Comparison of ENCODE assay signal across 1 cellular context in genomic region chr1:58621375-58621774, GRCh38.
TF ChIP-seq lines count a peak whose summit lies in the region.

No MANE protein-coding gene starts in this region.

TF ChIP-seq in GM23338, 12 proteins besides CTCF, POLR2A, EP300 and RAD21:
- TF ChIP-seq ZNF462 (CRISPR knock-in tag; IDR thresholded peaks at IDR 0.05) (no peak), ZNF114 (CRISPR knock-in tag; IDR thresholded peaks at IDR 0.05) (no peak), CREB1 (CRISPR knock-in tag; IDR thresholded peaks at IDR 0.05; ENCODE audit: low read depth) (no peak), POLR2AphosphoS5 (IDR thresholded peaks at IDR 0.05; ENCODE audit: low read depth) (no peak), EZH2phosphoT487 (IDR thresholded peaks at IDR 0.05; ENCODE audit: unreplicated experiment) (no peak), STAT1 (IDR thresholded peaks at IDR 0.05; ENCODE audit: unreplicated experiment) (no peak), JUNB (IDR thresholded peaks at IDR 0.05; ENCODE audit: unreplicated experiment) (no peak), EZH2 (IDR thresholded peaks at IDR 0.05; ENCODE audit: low read depth, unreplicated experiment) (no peak)
- TF ChIP-seq, protein P1, sequence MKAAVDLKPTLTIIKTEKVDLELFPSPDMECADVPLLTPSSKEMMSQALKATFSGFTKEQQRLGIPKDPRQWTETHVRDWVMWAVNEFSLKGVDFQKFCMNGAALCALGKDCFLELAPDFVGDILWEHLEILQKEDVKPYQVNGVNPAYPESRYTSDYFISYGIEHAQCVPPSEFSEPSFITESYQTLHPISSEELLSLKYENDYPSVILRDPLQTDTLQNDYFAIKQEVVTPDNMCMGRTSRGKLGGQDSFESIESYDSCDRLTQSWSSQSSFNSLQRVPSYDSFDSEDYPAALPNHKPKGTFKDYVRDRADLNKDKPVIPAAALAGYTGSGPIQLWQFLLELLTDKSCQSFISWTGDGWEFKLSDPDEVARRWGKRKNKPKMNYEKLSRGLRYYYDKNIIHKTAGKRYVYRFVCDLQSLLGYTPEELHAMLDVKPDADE (IDR thresholded peaks at IDR 0.05): no peak
- TF ChIP-seq, protein P2, sequence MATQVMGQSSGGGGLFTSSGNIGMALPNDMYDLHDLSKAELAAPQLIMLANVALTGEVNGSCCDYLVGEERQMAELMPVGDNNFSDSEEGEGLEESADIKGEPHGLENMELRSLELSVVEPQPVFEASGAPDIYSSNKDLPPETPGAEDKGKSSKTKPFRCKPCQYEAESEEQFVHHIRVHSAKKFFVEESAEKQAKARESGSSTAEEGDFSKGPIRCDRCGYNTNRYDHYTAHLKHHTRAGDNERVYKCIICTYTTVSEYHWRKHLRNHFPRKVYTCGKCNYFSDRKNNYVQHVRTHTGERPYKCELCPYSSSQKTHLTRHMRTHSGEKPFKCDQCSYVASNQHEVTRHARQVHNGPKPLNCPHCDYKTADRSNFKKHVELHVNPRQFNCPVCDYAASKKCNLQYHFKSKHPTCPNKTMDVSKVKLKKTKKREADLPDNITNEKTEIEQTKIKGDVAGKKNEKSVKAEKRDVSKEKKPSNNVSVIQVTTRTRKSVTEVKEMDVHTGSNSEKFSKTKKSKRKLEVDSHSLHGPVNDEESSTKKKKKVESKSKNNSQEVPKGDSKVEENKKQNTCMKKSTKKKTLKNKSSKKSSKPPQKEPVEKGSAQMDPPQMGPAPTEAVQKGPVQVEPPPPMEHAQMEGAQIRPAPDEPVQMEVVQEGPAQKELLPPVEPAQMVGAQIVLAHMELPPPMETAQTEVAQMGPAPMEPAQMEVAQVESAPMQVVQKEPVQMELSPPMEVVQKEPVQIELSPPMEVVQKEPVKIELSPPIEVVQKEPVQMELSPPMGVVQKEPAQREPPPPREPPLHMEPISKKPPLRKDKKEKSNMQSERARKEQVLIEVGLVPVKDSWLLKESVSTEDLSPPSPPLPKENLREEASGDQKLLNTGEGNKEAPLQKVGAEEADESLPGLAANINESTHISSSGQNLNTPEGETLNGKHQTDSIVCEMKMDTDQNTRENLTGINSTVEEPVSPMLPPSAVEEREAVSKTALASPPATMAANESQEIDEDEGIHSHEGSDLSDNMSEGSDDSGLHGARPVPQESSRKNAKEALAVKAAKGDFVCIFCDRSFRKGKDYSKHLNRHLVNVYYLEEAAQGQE (IDR thresholded peaks at IDR 0.05; ENCODE audit: unreplicated experiment): no peak
